In the genomic region with DNA sequence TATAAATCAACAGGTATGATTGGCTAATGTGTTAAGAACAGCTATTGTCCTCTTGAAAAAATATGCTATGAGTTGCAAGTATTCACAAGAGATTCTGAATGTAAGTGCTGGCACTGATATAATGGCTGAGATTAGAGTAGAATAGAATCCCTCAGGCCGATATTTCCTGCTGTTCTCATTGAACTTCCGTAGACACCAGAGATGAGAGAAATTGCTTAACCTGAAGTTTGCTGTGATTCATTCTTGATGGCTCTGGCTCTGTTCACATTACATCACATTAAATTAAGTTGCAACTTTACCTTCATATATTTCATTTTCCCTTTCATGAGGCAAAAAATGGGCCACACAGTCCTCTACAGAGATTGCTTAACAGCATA, we compare ENCODE assay signal across 14 cellular contexts.
DNase-seq lines count a peak whose midpoint lies in the region; ATAC-seq and TF ChIP-seq lines count a peak whose summit lies in the region.
"Had no signal": no experiment of that assay in that cellular context is flagged by ENCODE, and none has a peak within 500 bp of the region (broad histone marks: within the 10 kb centered on the region; RNA-seq: fewer than 3 reads in every experiment).

No MANE protein-coding gene starts in this region.

- H3K27me3 ChIP-seq in breast epithelium: no peaks in the 10 kb centered on the region

- no peaks in the 10 kb centered on the region for H3K4me1 ChIP-seq in breast epithelium

- peaks cover 12% of the 10 kb centered on the region for H3K27me3 Mint-ChIP-seq in MCF 10A (ENCODE audit: insufficient read depth, unreplicated experiment)
- peaks cover 4 to 26% (median 11%) of the 10 kb centered on the region in 5 donors for H3K27me3 Mint-ChIP-seq in naive thymus-derived CD8-positive, alpha-beta T cell
- H3K27me3 Mint-ChIP-seq: CD4-positive, CD25-positive, alpha-beta regulatory T cell had no signal

- CTCF ChIA-PET in MCF 10A (lab: Yijun Ruan, JAX): interaction anchor here (0.9 to 1.3 kb wide), 2 partner anchors 41 to 119 kb away, joined by 3 to 4 read pairs; no protein-coding TSS in a partner anchor

- no peaks in the 10 kb centered on the region for H3K36me3 Mint-ChIP-seq in MCF 10A (ENCODE audit: insufficient read depth, unreplicated experiment)
- no peaks in the 10 kb centered on the region for H3K36me3 Mint-ChIP-seq in naive thymus-derived CD8-positive, alpha-beta T cell
- H3K36me3 Mint-ChIP-seq: CD4-positive, CD25-positive, alpha-beta regulatory T cell had no signal

- DNase-seq in MCF 10A (ENCODE audit: unreplicated experiment) (peak; percentile 55), breast epithelium (ENCODE audit: low spot score in 2 of 2) (no peak), caudate nucleus (lab: John Stamatoyannopoulos, UW) (peak in 1 of 61 donors; percentile 6), left lobe of liver (ENCODE audit: low spot score) (no peak), NCI-H2227 treated with DMSO at 0.1 percent for 48 hours (lab: John Stamatoyannopoulos, UW) (no peak)
- DNase-seq in naive thymus-derived CD8-positive, alpha-beta T cell: no peak
- DNase-seq: CD4-positive, CD25-positive, alpha-beta regulatory T cell; DMS53; NCI-H1436 treated with DMSO at 0.1 percent for 48 hours; NCI-H446; NCI-H82; SIG-M5 had no signal

- no peaks in the 10 kb centered on the region for H3K9me3 ChIP-seq in breast epithelium

- no peak overlapping the region for H3K4me3 ChIP-seq in breast epithelium

- TF ChIP-seq POLR2A in breast epithelium (IDR thresholded peaks at IDR 0.05): no peak

- POLR2A ChIA-PET in MCF 10A (lab: Yijun Ruan, JAX): interaction anchor here (1.1 kb wide), 1 partner anchor 175 kb away, joined by 5 read pairs; no protein-coding TSS in a partner anchor
- POLR2A ChIA-PET in naive thymus-derived CD8-positive, alpha-beta T cell (lab: Charles Lee): no interaction called here

- no TSS peak for BruUV-seq in MCF 10A (replicated peaks; lab: Mats Ljungman, UMichigan)

- no peaks in the 10 kb centered on the region for H3K9me3 Mint-ChIP-seq in MCF 10A (ENCODE audit: unreplicated experiment)
- H3K9me3 Mint-ChIP-seq in naive thymus-derived CD8-positive, alpha-beta T cell: peaks cover 0 to 2% (median 0%) of the 10 kb centered on the region in 9 donors

- H3K4me1 Mint-ChIP-seq in MCF 10A (ENCODE audit: insufficient read depth, unreplicated experiment): no peaks in the 10 kb centered on the region
- no peaks in the 10 kb centered on the region for H3K4me1 Mint-ChIP-seq in naive thymus-derived CD8-positive, alpha-beta T cell
- H3K4me1 Mint-ChIP-seq: CD4-positive, CD25-positive, alpha-beta regulatory T cell had no signal

- no peak overlapping the region for H3K27ac ChIP-seq in breast epithelium
- peak overlapping the region; percentile 78 for H3K27ac ChIP-seq in caudate nucleus (ENCODE audit: low read depth, low read length)

- ATAC-seq in left lobe of liver: peak; percentile 71
- no peak for ATAC-seq in naive thymus-derived CD8-positive, alpha-beta T cell
- ATAC-seq in GM18873 (IDR thresholded peaks at IDR 0.05; ENCODE audit: low FRiP score, unreplicated experiment): no peak
- no peak for ATAC-seq in GM19035 (IDR thresholded peaks at IDR 0.05; ENCODE audit: unreplicated experiment)

- no peak overlapping the region for H3K4me3 Mint-ChIP-seq in MCF 10A (ENCODE audit: unreplicated experiment)
- no peak overlapping the region for H3K4me3 Mint-ChIP-seq in naive thymus-derived CD8-positive, alpha-beta T cell
- H3K4me3 Mint-ChIP-seq: CD4-positive, CD25-positive, alpha-beta regulatory T cell had no signal

- TF ChIP-seq CTCF in MCF 10A (IDR thresholded peaks at IDR 0.05; ENCODE audit: unreplicated experiment) (no peak), breast epithelium (IDR thresholded peaks at IDR 0.05) (no peak)

- no peak overlapping the region for H3K27ac Mint-ChIP-seq in MCF 10A (ENCODE audit: low read depth, unreplicated experiment)
- no peak overlapping the region for H3K27ac Mint-ChIP-seq in naive thymus-derived CD8-positive, alpha-beta T cell
- H3K27ac Mint-ChIP-seq: CD4-positive, CD25-positive, alpha-beta regulatory T cell had no signal

- intact Hi-C loops in MCF 10A (cut with micrococcal nuclease) (no loop called here), breast epithelium (cut with DNase I; ENCODE audit: low total_unique reads) (no loop called here)

- H3K36me3 ChIP-seq in breast epithelium: no peaks in the 10 kb centered on the region
